In genomic region chr5:37667846-37668245, GRCh38 we compare ENCODE assay signal across 20 cellular contexts.
DNase-seq lines count a peak whose midpoint lies in the region; ATAC-seq, FAIRE-seq and TF ChIP-seq lines count a peak whose summit lies in the region.
"Had no signal": no experiment of that assay in that cellular context is flagged by ENCODE, and none has a peak within 500 bp of the region (broad histone marks: within the 10 kb centered on the region; RNA-seq: fewer than 3 reads in every experiment).

No MANE protein-coding gene starts in this region.

- peak overlapping the region; percentile 88 for H3K27ac Mint-ChIP-seq in chondrocyte (ENCODE audit: unreplicated experiment)
- H3K27ac Mint-ChIP-seq in activated naive CD8-positive, alpha-beta T cell treated with anti-CD3 and anti-CD28 coated beads, Interleukin-2, amount 50 U/mL, for 24 hours, result no peak overlapping the region
- H3K27ac Mint-ChIP-seq: activated CD4-positive, alpha-beta T cell treated with anti-CD3 and anti-CD28 coated beads, Interleukin-2, amount 10 ng/mL, durations not matched to agents 24 days and 14 days; IgD-negative memory B cell; memory B cell; nephron had no signal

- WGBS in A549 (ENCODE audit: missing lambda C conversion rate), result 7% methylated on average over 1 of the region's 1 CpG

- POLR2A ChIA-PET in A549 (lab: Yijun Ruan, JAX), result interaction anchor here (1.6 kb wide), 1 partner anchor 11 kb away, joined by 6 read pairs; no protein-coding TSS in a partner anchor

- H3K36me3 Mint-ChIP-seq in chondrocyte (ENCODE audit: low read depth), result peaks cover 2% of the 10 kb centered on the region
- H3K36me3 Mint-ChIP-seq in activated naive CD8-positive, alpha-beta T cell treated with anti-CD3 and anti-CD28 coated beads, Interleukin-2, amount 50 U/mL, for 24 hours (ENCODE audit: low read depth), result peaks cover 11% of the 10 kb centered on the region

- CTCF ChIA-PET in A549 (lab: Yijun Ruan, JAX), result interaction anchor here (1.1 kb wide), 1 partner anchor 525 kb away, joined by 3 read pairs; no protein-coding TSS in a partner anchor

- peaks cover 5% of the 10 kb centered on the region for H3K9me3 ChIP-seq in A549
- H3K9me3 ChIP-seq: uterus had no signal

- no peak overlapping the region for H3K4me3 Mint-ChIP-seq in chondrocyte (ENCODE audit: unreplicated experiment)
- H3K4me3 Mint-ChIP-seq in activated naive CD8-positive, alpha-beta T cell treated with anti-CD3 and anti-CD28 coated beads, Interleukin-2, amount 50 U/mL, for 24 hours, result no peak overlapping the region
- H3K4me3 Mint-ChIP-seq: activated CD4-positive, alpha-beta T cell treated with anti-CD3 and anti-CD28 coated beads, Interleukin-2, amount 10 ng/mL, durations not matched to agents 24 days and 14 days; central memory CD8-positive, alpha-beta T cell; IgD-negative memory B cell; memory B cell; nephron had no signal

- H3K27ac ChIP-seq in A549, result peak overlapping the region; percentile 76 to 87

- peaks cover 6% of the 10 kb centered on the region for H3K9me3 Mint-ChIP-seq in chondrocyte (ENCODE audit: low read depth)
- H3K9me3 Mint-ChIP-seq in activated naive CD8-positive, alpha-beta T cell treated with anti-CD3 and anti-CD28 coated beads, Interleukin-2, amount 50 U/mL, for 24 hours, result peaks cover 4% of the 10 kb centered on the region
- H3K9me3 Mint-ChIP-seq: activated CD4-positive, alpha-beta T cell treated with anti-CD3 and anti-CD28 coated beads, Interleukin-2, amount 10 ng/mL, durations not matched to agents 24 days and 14 days; nephron had no signal

- no peak for FAIRE-seq in A549 (lab: Jason Lieb, UNC)
- FAIRE-seq: small intestine, TTC549 had no signal

- DNase-seq in A549 (ENCODE audit: low read depth in 1 of 2, low spot score in 1 of 2) (peak in 1 of 2 experiments; percentile 31), LNCaP clone FGC (ENCODE audit: low read depth) (peak; percentile 73), chondrocyte (ENCODE audit: low spot score) (no peak), myocyte (ENCODE audit: low read depth) (peak; percentile 22), NCI-H2227 treated with DMSO at 0.1 percent for 48 hours (lab: John Stamatoyannopoulos, UW) (no peak)
- no peak for DNase-seq in activated naive CD8-positive, alpha-beta T cell treated with anti-CD3 and anti-CD28 coated beads, Interleukin-2, amount 50 U/mL, for 24 hours
- DNase-seq in activated effector memory CD4-positive, alpha-beta T cell treated with anti-CD3 and anti-CD28 coated beads, Interleukin-2, amount 50 U/mL, for 16 hours, result no peak
- no peak for DNase-seq in NK-92 treated with Interleukin-12 subunit alpha and Interleukin-12 subunit beta, amount 100 ng/mL, for 24 hours (lab: John Stamatoyannopoulos, UW)
- DNase-seq: activated CD4-positive, alpha-beta T cell treated with anti-CD3 and anti-CD28 coated beads, Interleukin-2, amount 10 ng/mL, durations not matched to agents 24 days and 14 days; activated CD8-positive, alpha-beta memory T cell treated with anti-CD3 and anti-CD28 coated beads, Interleukin-2, amount 50 U/mL, for 48 hours; activated gamma-delta T cell; effector CD8-positive, alpha-beta T cell; stimulated activated CD4-positive, alpha-beta T cell treated with anti-CD3 and anti-CD28 coated beads, Interleukin-4, amount 100 ng/mL, for 4 hours had no signal

- TF ChIP-seq RAD21 in A549 (conservative IDR thresholded peaks at IDR 0.05 in 1 of 2, IDR thresholded peaks at IDR 0.05 in 1 of 2), result no peak

- H3K4me1 Mint-ChIP-seq in chondrocyte (ENCODE audit: low read depth), result peaks cover 29% of the 10 kb centered on the region
- peaks cover 20% of the 10 kb centered on the region for H3K4me1 Mint-ChIP-seq in activated naive CD8-positive, alpha-beta T cell treated with anti-CD3 and anti-CD28 coated beads, Interleukin-2, amount 50 U/mL, for 24 hours

- H3K4me2 ChIP-seq in A549, result peak overlapping the region; percentile 78

- H3K4me3 ChIP-seq in A549 (peak overlapping the region; percentile 11; the same call in 1 of the 3 replicates), LNCaP clone FGC (ENCODE audit: low read depth, low read length) (no peak overlapping the region)
- H3K4me3 ChIP-seq: uterus had no signal

- peaks cover 56% of the 10 kb centered on the region for H3K4me1 ChIP-seq in A549

- no peak for TF ChIP-seq POLR2A in A549 (IDR thresholded peaks at IDR 0.05; ENCODE audit: low read length)

- ATAC-seq in A549, result peak in 1 of 2 experiments; percentile 42; a peak in 3 of 6 replicates
- no peak for ATAC-seq in activated naive CD8-positive, alpha-beta T cell treated with anti-CD3 and anti-CD28 coated beads, Interleukin-2, amount 50 U/mL, for 24 hours

- no peaks in the 10 kb centered on the region for H3K27me3 Mint-ChIP-seq in chondrocyte (ENCODE audit: low read depth)
- H3K27me3 Mint-ChIP-seq in activated naive CD8-positive, alpha-beta T cell treated with anti-CD3 and anti-CD28 coated beads, Interleukin-2, amount 50 U/mL, for 24 hours, result no peaks in the 10 kb centered on the region
- H3K27me3 Mint-ChIP-seq: activated CD4-positive, alpha-beta T cell treated with anti-CD3 and anti-CD28 coated beads, Interleukin-2, amount 10 ng/mL, durations not matched to agents 24 days and 14 days; central memory CD8-positive, alpha-beta T cell; IgD-negative memory B cell; memory B cell had no signal

- TF ChIP-seq EP300 in A549 (IDR thresholded peaks at IDR 0.05), result no peak

- no peak for TF ChIP-seq CTCF in A549 (IDR thresholded peaks at IDR 0.05)
- no peak for TF ChIP-seq CTCF in LNCaP clone FGC (IDR thresholded peaks at IDR 0.05; ENCODE audit: control insufficient read depth, extremely low read depth, insufficient read depth)
- no peak for TF ChIP-seq CTCF in chondrocyte (IDR thresholded peaks at IDR 0.05)

TF ChIP-seq in A549, 52 proteins besides CTCF, POLR2A, EP300 and RAD21:
- TF ChIP-seq PBX3 (IDR thresholded peaks at IDR 0.05) (no peak), NPAS2 (CRISPR knock-in tag; IDR thresholded peaks at IDR 0.05; ENCODE audit: borderline replicate concordance) (no peak), MAFK (IDR thresholded peaks at IDR 0.05; ENCODE audit: partially characterized antibody) (peak; percentile 52), E2F6 (IDR thresholded peaks at IDR 0.05; ENCODE audit: borderline replicate concordance, low read depth) (no peak), HOXB5 (CRISPR knock-in tag; IDR thresholded peaks at IDR 0.05) (no peak), MAZ (IDR thresholded peaks at IDR 0.05; ENCODE audit: borderline replicate concordance, low read depth, low read length) (no peak), NR3C1 (IDR thresholded peaks at IDR 0.05) (no peak), ZFP36 (IDR thresholded peaks at IDR 0.05; ENCODE audit: borderline replicate concordance, partially characterized antibody) (no peak)
TF ChIP-seq in A549: peak in this region for 1.

Comparison
In these comparisons a context has a peak if more than half of its experiments do, and no peak if none do; other contexts are left out.
1. DNase-seq: peak in LNCaP clone FGC (single experiment) and myocyte (single experiment); none in chondrocyte (single experiment), NCI-H2227 treated with DMSO at 0.1 percent for 48 hours (single experiment), activated naive CD8-positive, alpha-beta T cell treated with anti-CD3 and anti-CD28 coated beads, Interleukin-2, amount 50 U/mL, for 24 hours (single experiment), activated effector memory CD4-positive, alpha-beta T cell treated with anti-CD3 and anti-CD28 coated beads, Interleukin-2, amount 50 U/mL, for 16 hours (single experiment) and NK-92 treated with Interleukin-12 subunit alpha and Interleukin-12 subunit beta, amount 100 ng/mL, for 24 hours (single experiment).